ENCODE assay signal across 8 cellular contexts in genomic region chr3:25448750-25449684, GRCh38. TPM values are rescaled to one million over a fixed set of nuclear protein-coding genes. Genes with fewer than 3 reads are reported as not detected.
DNase-seq lines count a peak whose midpoint lies in the region; ATAC-seq and TF ChIP-seq lines count a peak whose summit lies in the region.

No MANE protein-coding gene starts in this region.

- peak overlapping the region; percentile 8; the same call in 1 of the 2 replicates for H3K4me3 ChIP-seq in SK-N-MC
- no peak overlapping the region for H3K4me3 ChIP-seq in heart left ventricle
- no peak overlapping the region for H3K4me3 ChIP-seq in MM.1S (ENCODE audit: low read length)

- H3K9me3 ChIP-seq in SK-N-MC (ENCODE audit: low read depth, low read length) (no peaks in the 10 kb centered on the region), heart left ventricle (no peaks in the 10 kb centered on the region), MM.1S (replicated peaks; ENCODE audit: insufficient read depth, low read length) (no peaks in the 10 kb centered on the region)

- DNase-seq in GM03348 (ENCODE audit: low spot score): peak; percentile 52
- no peak for DNase-seq in SK-N-MC (ENCODE audit: low read depth, low spot score)
- DNase-seq in heart left ventricle: peak; percentile 88 to 96 (median 94)
- DNase-seq in retina: peak; percentile 67
- DNase-seq in NCI-H2029 (lab: John Stamatoyannopoulos, UW): no peak
- no peak for DNase-seq in MM.1S

- ATAC-seq in heart left ventricle (peak; percentile 94 to 96 (median 95)), GM19463 (IDR thresholded peaks at IDR 0.05; ENCODE audit: unreplicated experiment) (no peak), HG03442 (IDR thresholded peaks at IDR 0.05; ENCODE audit: unreplicated experiment) (no peak)

- H3K9me2 ChIP-seq in MM.1S (replicated peaks; ENCODE audit: insufficient read depth, low read length): no peaks in the 10 kb centered on the region

- no peaks in the 10 kb centered on the region for H4K20me1 ChIP-seq in MM.1S (ENCODE audit: insufficient read depth, low read length)

- WGBS in heart left ventricle, 4 donors: 33 to 46% (median 35%) methylated on average over 10 to 11 of the region's 11 CpGs

- peaks cover 5% of the 10 kb centered on the region for H3F3A ChIP-seq in MM.1S (ENCODE audit: insufficient read depth, low read length)

- TF ChIP-seq POLR2A in heart left ventricle (IDR thresholded peaks at IDR 0.05): no peak

- TF ChIP-seq CTCF in heart left ventricle (IDR thresholded peaks at IDR 0.05) (no peak), MM.1S (IDR thresholded peaks at IDR 0.05; ENCODE audit: low read length) (no peak)

- H2AFZ ChIP-seq in MM.1S (ENCODE audit: low read length): no peak overlapping the region

- intact Hi-C loops in heart left ventricle (cut with DNase I): loop anchor here in 1 of 10 donors (2.0 kb wide), 1 partner anchor 20 kb away; the partner anchor contains the start of gene RARB

- H3K36me3 ChIP-seq in SK-N-MC (ENCODE audit: insufficient read depth, low read length) (no peaks in the 10 kb centered on the region), heart left ventricle (no peaks in the 10 kb centered on the region), MM.1S (replicated peaks; ENCODE audit: insufficient read depth, low read length) (no peaks in the 10 kb centered on the region)

- H3K4me1 ChIP-seq in heart left ventricle (peaks cover 0 to 63% (median 24%) of the 10 kb centered on the region in 12 donors), MM.1S (ENCODE audit: low read length) (peaks cover 20% of the 10 kb centered on the region)

- H3K27me3 ChIP-seq in heart left ventricle (no peaks in the 10 kb centered on the region), MM.1S (replicated peaks; ENCODE audit: insufficient read depth, low read length) (no peaks in the 10 kb centered on the region)

- no peak overlapping the region for H3K4me2 ChIP-seq in MM.1S (ENCODE audit: low read depth, low read length)

- H3K9ac ChIP-seq in SK-N-MC (ENCODE audit: insufficient read length) (no peak overlapping the region), MM.1S (ENCODE audit: low read length) (no peak overlapping the region)

- no peaks in the 10 kb centered on the region for H3K79me2 ChIP-seq in MM.1S (ENCODE audit: low read length)

- H3K27ac ChIP-seq in SK-N-MC (peak overlapping the region; percentile 46; the same call in 1 of the 2 replicates), heart left ventricle (peak overlapping the region; percentile 38 to 73 (median 62)), MM.1S (ENCODE audit: low read length) (no peak overlapping the region)

RNA-seq across cellular contexts. Expression of gene RARB, which starts 21.0 kb away (rescaled TPM):
- 10 to 100 TPM; 11.3 to 21.0 (median 17.3) TPM for total RNA-seq in heart left ventricle
- 1 to 10 TPM; 4.3 to 6.9 TPM for polyA plus RNA-seq in heart left ventricle

Comparison
In these comparisons a context has a peak if more than half of its experiments do, and no peak if none do; other contexts are left out.
1. DNase-seq: peak in GM03348 (single experiment), heart left ventricle (5 of 5) and retina (single experiment); none in SK-N-MC (single experiment), NCI-H2029 (single experiment) and MM.1S (single experiment).
2. ATAC-seq: peak in heart left ventricle (4 of 4); none in GM19463 (single experiment) and HG03442 (single experiment).